In genomic region chr1:12231276-12231595, GRCh38 we compare ENCODE assay signal across 9 cellular contexts. TPM values are rescaled to one million over a fixed set of nuclear protein-coding genes. Genes with fewer than 3 reads are reported as not detected.
A peak's percentile ranks its signal among the peaks of the same experiment; 100 is the strongest.
DNase-seq lines count a peak whose midpoint lies in the region; ATAC-seq and TF ChIP-seq lines count a peak whose summit lies in the region.
"Had no signal": no experiment of that assay in that cellular context is flagged by ENCODE, and none has a peak within 500 bp of the region (broad histone marks: within the 10 kb centered on the region; RNA-seq: fewer than 3 reads in every experiment).

No MANE protein-coding gene starts in this region.

- H3K4me3 ChIP-seq in CD8-positive, alpha-beta T cell (ENCODE audit: low read depth, low read length), result peak overlapping the region; percentile 97
- peak overlapping the region; percentile 94 for H3K4me3 ChIP-seq in osteoblast (ENCODE audit: insufficient read depth, low read length)

- H3K9me3 Mint-ChIP-seq in CD8-positive, alpha-beta T cell, result no peaks in the 10 kb centered on the region

- peaks cover 38% of the 10 kb centered on the region for H3K4me1 Mint-ChIP-seq in CD8-positive, alpha-beta T cell (ENCODE audit: low read depth)

- POLR2A ChIA-PET in CD8-positive, alpha-beta T cell (lab: Charles Lee), result no interaction called here
- POLR2A ChIA-PET in RWPE1 (lab: Yijun Ruan, JAX; ENCODE audit: low non-redundant PET), result no interaction called here

- peaks cover 15% of the 10 kb centered on the region for H3K4me1 ChIP-seq in CD8-positive, alpha-beta T cell (ENCODE audit: insufficient read depth, low read length)
- H3K4me1 ChIP-seq in osteoblast (ENCODE audit: insufficient read depth, low read length), result peaks cover 4% of the 10 kb centered on the region

- H4K20me1 ChIP-seq in osteoblast (ENCODE audit: insufficient read depth, low read length), result peaks cover 12% of the 10 kb centered on the region

- H3K27ac ChIP-seq in CD8-positive, alpha-beta T cell (ENCODE audit: low read depth, low read length), result no peak overlapping the region
- peak overlapping the region; percentile 94 for H3K27ac ChIP-seq in RWPE1
- peak overlapping the region; percentile 36 for H3K27ac ChIP-seq in osteoblast (ENCODE audit: low read depth, low read length)

- H3K27me3 ChIP-seq in CD8-positive, alpha-beta T cell (ENCODE audit: insufficient read depth, low read length), result no peaks in the 10 kb centered on the region
- H3K27me3 ChIP-seq in osteoblast (ENCODE audit: insufficient read depth, low read length), result peaks cover 4% of the 10 kb centered on the region

- no peaks in the 10 kb centered on the region for H3K9me3 ChIP-seq in CD8-positive, alpha-beta T cell (ENCODE audit: low read length)
- no peaks in the 10 kb centered on the region for H3K9me3 ChIP-seq in osteoblast (ENCODE audit: low read depth, low read length)

- no peaks in the 10 kb centered on the region for H3K27me3 Mint-ChIP-seq in CD8-positive, alpha-beta T cell (ENCODE audit: low read depth)

- peaks cover 51% of the 10 kb centered on the region for H3K79me2 ChIP-seq in osteoblast (ENCODE audit: insufficient read depth, low read length)

- no peak for ATAC-seq in CD8-positive, alpha-beta T cell
- ATAC-seq in esophagus mucosa (peak; percentile 28), GM21360 (IDR thresholded peaks at IDR 0.05; ENCODE audit: unreplicated experiment) (no peak)

- H2AFZ ChIP-seq in osteoblast (ENCODE audit: low read length), result peak overlapping the region; percentile 58

- H3K4me2 ChIP-seq in osteoblast (ENCODE audit: insufficient read depth, low read length), result peak overlapping the region; percentile 75

- H3K27ac Mint-ChIP-seq in CD8-positive, alpha-beta T cell, result peak overlapping the region; percentile 76

- H3K4me3 Mint-ChIP-seq in CD8-positive, alpha-beta T cell, result peak overlapping the region; percentile 93

- peaks cover 7% of the 10 kb centered on the region for H3K36me3 ChIP-seq in CD8-positive, alpha-beta T cell (ENCODE audit: insufficient read depth, low read length)
- H3K36me3 ChIP-seq in osteoblast (ENCODE audit: insufficient read depth, low read length), result peaks cover 9% of the 10 kb centered on the region

- intact Hi-C loops in CD8-positive, alpha-beta T cell (cut with DNase I, micrococcal nuclease), result loop anchor here (2.0 to 5.0 kb wide), 3 partner anchors 22 to 388 kb away; partner anchors contain the start of genes DHRS3 (in 1 of the 2) and PLOD1 (in 1 of the 2)

- TF ChIP-seq CTCF in CD8-positive, alpha-beta T cell (IDR thresholded peaks at IDR 0.05), result no peak
- TF ChIP-seq CTCF in RWPE1 (conservative IDR thresholded peaks at IDR 0.05; ENCODE audit: low read depth) (no peak), osteoblast (IDR thresholded peaks at IDR 0.05; ENCODE audit: extremely low read depth, low read depth, low read length) (no peak)

- CTCF ChIA-PET in CD8-positive, alpha-beta T cell (lab: Charles Lee), result interaction anchor here (1.0 to 1.3 kb wide), 2 partner anchors 107 to 112 kb away, joined by 3 read pairs; no protein-coding TSS in a partner anchor
- CTCF ChIA-PET in RWPE1 (lab: Yijun Ruan, JAX), result interaction anchor here (1.0 kb wide), 1 partner anchor 160 kb away, joined by 5 read pairs; no protein-coding TSS in a partner anchor

- no peak for DNase-seq in CD8-positive, alpha-beta T cell
- DNase-seq in RWPE1 (ENCODE audit: low spot score) (peak; percentile 36), osteoblast (ENCODE audit: insufficient read length, low spot score, missing footprints) (peak; percentile 77), cerebellum (ENCODE audit: low spot score) (no peak), ureter (ENCODE audit: low spot score) (no peak), NCI-H2107 treated with DMSO at 0.1 percent for 48 hours (lab: John Stamatoyannopoulos, UW; ENCODE audit: unreplicated experiment) (no peak)
- DNase-seq: stimulated activated CD4-positive, alpha-beta T cell treated with anti-CD3 and anti-CD28 coated beads, Interleukin-4, amount 100 ng/mL, for 24 hours had no signal

- peaks cover 19% of the 10 kb centered on the region for H3K36me3 Mint-ChIP-seq in CD8-positive, alpha-beta T cell

RNA-seq across cellular contexts. Expression of gene VPS13D, which starts 1.4 kb away (rescaled TPM):
- 10 to 100 TPM; 55.8 to 58.7 TPM for total RNA-seq in CD8-positive, alpha-beta T cell
- total RNA-seq in esophagus mucosa (69.4 TPM), osteoblast (46.0 and 48.5 TPM in 2 replicates), cerebellum (60.8 TPM), ureter (98.5 TPM)

Comparison
In these comparisons a context has a peak if more than half of its experiments do, and no peak if none do; other contexts are left out.
1. DNase-seq: peak in RWPE1 (single experiment) and osteoblast (single experiment); none in CD8-positive, alpha-beta T cell (0 of 7), cerebellum (single experiment), ureter (single experiment) and NCI-H2107 treated with DMSO at 0.1 percent for 48 hours (single experiment).